In the genomic region with DNA sequence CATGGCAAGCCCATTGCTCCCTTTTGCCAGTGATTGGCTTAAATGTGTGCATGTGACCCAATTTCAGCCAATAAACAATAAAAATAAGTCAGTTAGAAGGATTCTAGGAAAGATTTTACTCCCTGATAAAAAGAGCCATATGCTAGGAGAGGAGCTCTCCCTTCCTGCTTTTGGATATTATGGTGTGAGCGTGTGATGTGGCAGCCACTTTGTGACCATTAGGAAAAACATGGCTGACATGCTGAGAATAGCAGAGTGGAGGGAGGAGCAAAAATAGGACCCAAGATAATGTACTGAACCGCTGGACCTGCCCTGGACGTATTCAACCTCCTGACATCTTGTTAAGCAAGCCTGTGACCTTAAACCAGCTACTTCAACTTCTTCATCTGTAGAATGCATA, we compare ENCODE assay signal across 7 cellular contexts.
"Had no signal": no experiment of that assay in that cellular context is flagged by ENCODE, and none has a peak within 500 bp of the region (broad histone marks: within the 10 kb centered on the region; RNA-seq: fewer than 3 reads in every experiment).

No MANE protein-coding gene starts in this region.

- H3K4me3 ChIP-seq: GM23248 had no signal

- FAIRE-seq: HepG2 had no signal

- H3K27ac ChIP-seq: GM23248, HL-60 had no signal

- H3K9ac ChIP-seq: GM23248 had no signal

- H2AFZ ChIP-seq: GM23248 had no signal

- DNase-seq: GM23248, GOT3, HCEC 1CT, HFFc6, KG1 had no signal

- ATAC-seq: HepG2 had no signal
